In genomic region chr20:23164176-23164601, GRCh38 we compare ENCODE assay signal across 19 cellular contexts.
DNase-seq lines count a peak whose midpoint lies in the region; ATAC-seq and TF ChIP-seq lines count a peak whose summit lies in the region.
"Had no signal": no experiment of that assay in that cellular context is flagged by ENCODE, and none has a peak within 500 bp of the region (broad histone marks: within the 10 kb centered on the region; RNA-seq: fewer than 3 reads in every experiment).

No MANE protein-coding gene starts in this region.

- H3K27ac ChIP-seq in Peyer's patch (peak overlapping the region in 2 of 4 donors; percentile 67 to 79), esophagus muscularis mucosa (replicated peaks in 1 of 4) (no peak overlapping the region), testis (peak overlapping the region in 1 of 2 donors; percentile 13)
- H3K27ac ChIP-seq: neural progenitor cell had no signal

- 77% methylated on average over 13 of the region's 13 CpGs for WGBS in esophagus muscularis mucosa
- 40 to 44% methylated on average over 13 of the region's 13 CpGs for WGBS in testis, 2 donors

- no peak overlapping the region for H3K4me3 ChIP-seq in Peyer's patch
- no peak overlapping the region for H3K4me3 ChIP-seq in esophagus muscularis mucosa
- no peak overlapping the region for H3K4me3 ChIP-seq in testis
- H3K4me3 ChIP-seq: neural progenitor cell had no signal

- DNase-seq in Peyer's patch: peak in 2 of 3 donors; percentile 79 to 82
- peak; percentile 74 for DNase-seq in esophagus muscularis mucosa (ENCODE audit: extremely low spot score)
- DNase-seq in midbrain (lab: John Stamatoyannopoulos, UW): peak; percentile 27
- DNase-seq in testis: peak; percentile 42
- DNase-seq in omental fat pad (ENCODE audit: low spot score): no peak
- DNase-seq in NCI-H526 (lab: John Stamatoyannopoulos, UW): no peak
- no peak for DNase-seq in SKM-1 treated with dmso at 0.1 percent for 144 hours (lab: John Stamatoyannopoulos, UW; ENCODE audit: unreplicated experiment)
- DNase-seq: activated CD4-positive, alpha-beta T cell treated with anti-CD3 and anti-CD28 coated beads, Interleukin-2, amount 50 U/mL, for 4 hours; activated T-cell treated with anti-CD3 and anti-CD28 coated beads, Interleukin-2, amount 50 U/mL, for 4 hours; CD8-positive, alpha-beta memory T cell; NCI-H1048; NCI-H2081 treated with DMSO at 0.1 percent for 48 hours; NCI-H524 treated with DMSO at 0.1 percent for 48 hours; SHP77 treated with DMSO at 0.1 percent for 48 hours; T-helper 17 cell; trophoblast cell had no signal

- ATAC-seq in HG02759 (IDR thresholded peaks at IDR 0.05; ENCODE audit: unreplicated experiment) (no peak), omental fat pad (ENCODE audit: low FRiP score) (no peak)
- ATAC-seq: activated T-cell treated with anti-CD3 and anti-CD28 coated beads, Interleukin-2, amount 50 U/mL, for 4 hours; stimulated activated effector memory CD8-positive, alpha-beta T cell treated with anti-CD3 and anti-CD28 coated beads, Interleukin-12 subunit alpha, Interleukin-12 subunit beta, amount 100 ng/mL, for 72 hours; T-helper 17 cell had no signal

- H3K9me3 ChIP-seq in Peyer's patch: no peaks in the 10 kb centered on the region
- H3K9me3 ChIP-seq in esophagus muscularis mucosa: no peaks in the 10 kb centered on the region
- H3K9me3 ChIP-seq in testis: no peaks in the 10 kb centered on the region

- no peaks in the 10 kb centered on the region for H3K27me3 ChIP-seq in Peyer's patch
- H3K27me3 ChIP-seq in esophagus muscularis mucosa: no peaks in the 10 kb centered on the region
- H3K27me3 ChIP-seq in testis: no peaks in the 10 kb centered on the region
- H3K27me3 ChIP-seq: neural progenitor cell had no signal

- intact Hi-C loops in esophagus muscularis mucosa (cut with DNase I) (no loop called here), testis (cut with DNase I; ENCODE audit: low total_unique reads) (no loop called here)

- TF ChIP-seq CTCF in Peyer's patch (IDR thresholded peaks at IDR 0.05) (no peak), esophagus muscularis mucosa (IDR thresholded peaks at IDR 0.05) (no peak), testis (IDR thresholded peaks at IDR 0.05) (no peak), omental fat pad (IDR thresholded peaks at IDR 0.05) (no peak)

- no peak for TF ChIP-seq EP300 in esophagus muscularis mucosa (IDR thresholded peaks at IDR 0.05)

- H3K4me1 ChIP-seq in Peyer's patch: peaks cover 0 to 59% (median 8%) of the 10 kb centered on the region in 4 donors
- H3K4me1 ChIP-seq in esophagus muscularis mucosa: peaks cover 29 to 50% (median 37%) of the 10 kb centered on the region in 4 donors
- H3K4me1 ChIP-seq in testis: peaks cover 45% of the 10 kb centered on the region

- H3K36me3 ChIP-seq in Peyer's patch (no peaks in the 10 kb centered on the region), esophagus muscularis mucosa (no peaks in the 10 kb centered on the region), testis (ENCODE audit: low read depth, missing control alignments) (no peaks in the 10 kb centered on the region)
- H3K36me3 ChIP-seq: neural progenitor cell had no signal

- TF ChIP-seq POLR2A in Peyer's patch (IDR thresholded peaks at IDR 0.05): peak in 1 of 2 donors; percentile 27
- no peak for TF ChIP-seq POLR2A in esophagus muscularis mucosa (IDR thresholded peaks at IDR 0.05; ENCODE audit: low read depth)
- TF ChIP-seq POLR2A in testis (IDR thresholded peaks at IDR 0.05): no peak

Comparison
In these comparisons a context has a peak if more than half of its experiments do, and no peak if none do; other contexts are left out.
1. DNase-seq: peak in Peyer's patch (2 of 3), esophagus muscularis mucosa (single experiment), midbrain (single experiment) and testis (single experiment); none in omental fat pad (single experiment), NCI-H526 (0 of 2) and SKM-1 treated with dmso at 0.1 percent for 144 hours (single experiment).